Comparison of ENCODE assay signal across 9 cellular contexts in the genomic region with DNA sequence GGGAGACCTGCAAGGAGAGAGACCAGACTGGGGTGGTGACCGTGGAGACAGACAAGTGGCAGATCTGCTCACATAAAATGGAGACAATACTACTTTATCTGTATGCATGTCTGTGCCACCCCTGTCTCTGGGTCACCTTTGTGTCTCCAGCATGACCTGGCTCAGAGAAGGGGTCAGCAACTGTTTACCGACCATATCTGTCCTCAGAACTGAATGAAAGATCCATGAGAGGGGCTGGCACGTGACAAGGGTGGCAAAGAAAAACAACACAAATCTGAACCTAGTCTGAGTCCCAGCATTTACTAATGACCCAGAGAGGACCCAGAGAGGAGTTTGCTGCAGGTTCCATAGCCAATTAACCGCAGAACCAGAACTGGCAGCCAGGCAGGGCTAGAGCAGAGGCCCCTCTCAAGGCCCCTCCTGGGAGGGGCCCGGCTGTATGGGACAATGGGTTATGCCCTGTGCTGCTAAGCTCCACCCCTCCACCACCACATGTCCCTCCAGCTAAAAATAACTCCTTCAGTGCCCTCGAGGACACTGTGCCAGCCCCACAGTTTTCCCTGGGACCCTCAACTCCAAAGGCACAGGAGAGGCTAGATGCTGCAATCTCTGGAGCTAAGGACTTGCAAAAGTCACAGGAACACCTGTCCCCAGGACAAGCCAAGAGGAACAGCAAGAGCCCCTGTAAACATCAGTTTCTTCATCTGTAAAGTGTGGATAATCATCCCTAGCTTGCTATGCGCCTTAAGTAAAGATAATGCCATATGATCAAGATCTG. TPM values are rescaled to one million over a fixed set of nuclear protein-coding genes. Genes with fewer than 3 reads are reported as not detected.
DNase-seq lines count a peak whose midpoint lies in the region; ATAC-seq and TF ChIP-seq lines count a peak whose summit lies in the region.
"Had no signal": no experiment of that assay in that cellular context is flagged by ENCODE, and none has a peak within 500 bp of the region (broad histone marks: within the 10 kb centered on the region; RNA-seq: fewer than 3 reads in every experiment).

No MANE protein-coding gene starts in this region.

- H3K27ac Mint-ChIP-seq in Caco-2 (ENCODE audit: unreplicated experiment): peak overlapping the region; percentile 90
- no peak overlapping the region for H3K27ac Mint-ChIP-seq in activated CD4-positive, alpha-beta memory T cell treated with anti-CD3 and anti-CD28 coated beads for 36 hours

- no peak overlapping the region for H3K27ac ChIP-seq in HUES6 (ENCODE audit: low read depth, low read length)

- H3K4me3 Mint-ChIP-seq in Caco-2 (ENCODE audit: unreplicated experiment): no peak overlapping the region
- peak overlapping the region; percentile 89 for H3K4me3 Mint-ChIP-seq in activated CD4-positive, alpha-beta memory T cell treated with anti-CD3 and anti-CD28 coated beads for 36 hours

- no peak overlapping the region for H3K9ac ChIP-seq in HUES6 (ENCODE audit: low read length)

- H3K27me3 ChIP-seq in Caco-2 (replicated peaks; ENCODE audit: control insufficient read depth, insufficient read depth, low read length): no peaks in the 10 kb centered on the region
- no peaks in the 10 kb centered on the region for H3K27me3 ChIP-seq in HUES6 (ENCODE audit: control insufficient read depth, insufficient read depth, low read length)

- peaks cover 15% of the 10 kb centered on the region for H3K4me1 Mint-ChIP-seq in Caco-2 (ENCODE audit: low read depth, unreplicated experiment)
- H3K4me1 Mint-ChIP-seq in activated CD4-positive, alpha-beta memory T cell treated with anti-CD3 and anti-CD28 coated beads for 36 hours (ENCODE audit: low read depth): peaks cover 22% of the 10 kb centered on the region

- H3K9me3 ChIP-seq in Caco-2 (no peaks in the 10 kb centered on the region), HUES6 (ENCODE audit: control insufficient read depth, insufficient read depth, low read depth, low read length) (no peaks in the 10 kb centered on the region)

- peak in 1 of 2 experiments; percentile 12 for TF ChIP-seq CTCF in Caco-2 (IDR thresholded peaks at IDR 0.05; ENCODE audit: insufficient read depth in 1 of 2, low read depth in 1 of 2, low read length in 1 of 2, severe bottlenecking in 1 of 2, unreplicated experiment in 1 of 2)

- POLR2A ChIA-PET in Caco-2 (lab: Charles Lee): interaction anchor here (0.6 to 3.6 kb wide), 3 partner anchors 10 to 132 kb away, joined by 3 to 23 read pairs (median 22); partner anchors contain the start of gene ITCH
- POLR2A ChIA-PET in activated CD4-positive, alpha-beta memory T cell treated with anti-CD3 and anti-CD28 coated beads for 36 hours (lab: Charles Lee): interaction anchor here (3.3 kb wide), 1 partner anchor 215 kb away, joined by 21 read pairs; the partner anchor contains the start of gene DYNLRB1

- H3K4me1 ChIP-seq in Caco-2 (peaks cover 46% of the 10 kb centered on the region), HUES6 (ENCODE audit: control insufficient read depth, insufficient read depth, low read length) (peaks cover 18% of the 10 kb centered on the region)

- H3K36me3 Mint-ChIP-seq in Caco-2 (ENCODE audit: insufficient read depth, unreplicated experiment): peaks cover 39% of the 10 kb centered on the region
- H3K36me3 Mint-ChIP-seq in activated CD4-positive, alpha-beta memory T cell treated with anti-CD3 and anti-CD28 coated beads for 36 hours: peaks cover 5% of the 10 kb centered on the region

- intact Hi-C loops in Caco-2 (cut with micrococcal nuclease; ENCODE audit: unreplicated experiment) (no loop called here), left colon (cut with DNase I, micrococcal nuclease) (no loop called here)
- intact Hi-C loops in activated CD4-positive, alpha-beta memory T cell treated with anti-CD3 and anti-CD28 coated beads for 36 hours (cut with micrococcal nuclease): no loop called here

- peak; percentile 22 for ATAC-seq in left lobe of liver
- no peak for ATAC-seq in left colon
- no peak for ATAC-seq in GM19397 (IDR thresholded peaks at IDR 0.05; ENCODE audit: unreplicated experiment)
- ATAC-seq in HG02571 (IDR thresholded peaks at IDR 0.05; ENCODE audit: unreplicated experiment): no peak
- ATAC-seq in GM21619 (IDR thresholded peaks at IDR 0.05; ENCODE audit: unreplicated experiment): no peak

- peak overlapping the region; percentile 0; the same call in 1 of the 2 replicates for H3K4me3 ChIP-seq in Caco-2 (ENCODE audit: low read depth, low read length)
- H3K4me3 ChIP-seq in HUES6 (ENCODE audit: low read depth, low read length): peak overlapping the region; percentile 75

- peak in 1 of 2 experiments; percentile 36 for DNase-seq in Caco-2
- no peak for DNase-seq in activated CD4-positive, alpha-beta memory T cell treated with anti-CD3 and anti-CD28 coated beads for 36 hours
- peak; percentile 65 for DNase-seq in left lobe of liver (ENCODE audit: low spot score)
- DNase-seq in left colon: no peak
- DNase-seq: islet precursor cell had no signal

- no peaks in the 10 kb centered on the region for H3K9me3 Mint-ChIP-seq in Caco-2 (ENCODE audit: unreplicated experiment)
- no peaks in the 10 kb centered on the region for H3K9me3 Mint-ChIP-seq in activated CD4-positive, alpha-beta memory T cell treated with anti-CD3 and anti-CD28 coated beads for 36 hours

- no TSS peak for BruUV-seq in Caco-2 (replicated peaks; lab: Mats Ljungman, UMichigan)

- H3K27me3 Mint-ChIP-seq in Caco-2 (ENCODE audit: insufficient read depth, unreplicated experiment): no peaks in the 10 kb centered on the region
- H3K27me3 Mint-ChIP-seq in activated CD4-positive, alpha-beta memory T cell treated with anti-CD3 and anti-CD28 coated beads for 36 hours: no peaks in the 10 kb centered on the region

- CTCF ChIA-PET in Caco-2 (lab: Charles Lee): interaction anchor here (0.5 to 4.6 kb wide), 8 partner anchors 10 to 224 kb away, joined by 3 to 61 read pairs (median 4); partner anchors contain the start of gene ITCH
- CTCF ChIA-PET in activated CD4-positive, alpha-beta memory T cell treated with anti-CD3 and anti-CD28 coated beads for 36 hours (lab: Charles Lee): interaction anchor here (0.6 to 3.9 kb wide), 3 partner anchors 12 to 257 kb away, joined by 3 to 50 read pairs (median 4); no protein-coding TSS in a partner anchor

- H3K36me3 ChIP-seq in Caco-2 (ENCODE audit: control insufficient read depth, insufficient read depth, low read length): peaks cover 4% of the 10 kb centered on the region
- peaks cover 22% of the 10 kb centered on the region for H3K36me3 ChIP-seq in HUES6 (ENCODE audit: control insufficient read depth, insufficient read depth, low read length)

RNA-seq across cellular contexts. Expression of gene AHCY, which starts 2.2 kb away (rescaled TPM):
- total RNA-seq in Caco-2 (2022) (665 and 691 TPM in 2 replicates), left lobe of liver (115 TPM), left colon (10 to 100 TPM; 72.9 to 73.9 TPM)
- 100 to 1,000 TPM; 160 to 163 TPM for total RNA-seq in activated CD4-positive, alpha-beta memory T cell treated with anti-CD3 and anti-CD28 coated beads for 36 hours

RNA-seq across cellular contexts. Expression of gene ASIP, which starts 59.8 kb away (rescaled TPM):
- total RNA-seq in Caco-2 (2022) (not detected in 2 replicates), left lobe of liver (0.55 TPM), left colon (not detected)
- not detected for total RNA-seq in activated CD4-positive, alpha-beta memory T cell treated with anti-CD3 and anti-CD28 coated beads for 36 hours
